Comparison of ENCODE assay signal across 23 cellular contexts in the genomic region with DNA sequence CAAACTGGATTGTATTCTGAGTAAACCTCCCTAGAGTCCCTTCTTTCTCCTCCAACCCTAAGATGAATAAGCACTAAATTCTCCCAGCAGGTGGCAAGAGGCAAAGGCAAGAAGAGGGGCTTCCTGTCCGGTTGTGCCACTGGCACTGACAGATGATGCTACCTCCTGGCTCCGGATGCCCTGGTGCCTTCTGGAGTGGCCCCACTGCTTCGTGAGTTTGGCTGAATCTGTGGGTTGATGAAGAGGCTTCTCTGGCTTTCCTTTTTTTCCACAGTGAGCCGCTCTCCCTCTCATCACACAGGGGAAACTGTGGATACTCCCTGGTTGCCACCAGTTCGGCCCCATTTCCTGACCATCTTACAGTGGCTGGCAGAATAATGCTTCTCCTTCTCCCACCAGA.
"Had no signal": no experiment of that assay in that cellular context is flagged by ENCODE, and none has a peak within 500 bp of the region (broad histone marks: within the 10 kb centered on the region; RNA-seq: fewer than 3 reads in every experiment).

No MANE protein-coding gene starts in this region.

- H3K9me3 Mint-ChIP-seq: dendritic cell treated with granulocyte-macrophage colony-stimulating factor and Interleukin-4, amounts not matched to agents 40 ng/mL and 50 ng/mL, for 4 days; effector memory CD8-positive, alpha-beta T cell; endodermal cell had no signal

- ATAC-seq: effector memory CD8-positive, alpha-beta T cell; esophagus mucosa; foreskin keratinocyte; gastrocnemius medialis; gastroesophageal sphincter; heart left ventricle; heart right ventricle had no signal

- H3K27ac ChIP-seq: colonic mucosa, dorsolateral prefrontal cortex, epithelial cell of prostate, esophagus squamous epithelium, foreskin keratinocyte, gastrocnemius medialis, gastroesophageal sphincter, heart left ventricle, heart right ventricle had no signal

- H3K27ac Mint-ChIP-seq: dendritic cell treated with granulocyte-macrophage colony-stimulating factor and Interleukin-4, amounts not matched to agents 40 ng/mL and 50 ng/mL, for 4 days; effector memory CD8-positive, alpha-beta T cell; endodermal cell had no signal

- H3K4me3 ChIP-seq: colonic mucosa, dorsolateral prefrontal cortex, esophagus squamous epithelium, gastrocnemius medialis, gastroesophageal sphincter, heart left ventricle, heart right ventricle had no signal

- H3K27me3 ChIP-seq: colonic mucosa, foreskin keratinocyte had no signal

- DNase-seq: colonic mucosa; cortex of kidney; dermis blood vessel endothelial cell; dorsolateral prefrontal cortex; effector CD4-positive, alpha-beta T cell; effector CD8-positive, alpha-beta T cell; effector memory CD4-positive, alpha-beta T cell; effector memory CD8-positive, alpha-beta T cell; endodermal cell; erythroblast; esophagus squamous epithelium; foreskin fibroblast; foreskin keratinocyte; foreskin melanocyte; gastrocnemius medialis; glutamatergic neuron; head of caudate nucleus; heart left ventricle; heart right ventricle had no signal

- H3K36me3 ChIP-seq: colonic mucosa, esophagus squamous epithelium, gastrocnemius medialis, gastroesophageal sphincter, heart left ventricle, heart right ventricle had no signal

- H3K4me1 ChIP-seq: colonic mucosa, foreskin keratinocyte, gastrocnemius medialis had no signal

- H3K9me3 ChIP-seq: colonic mucosa, esophagus squamous epithelium, gastrocnemius medialis, gastroesophageal sphincter, heart left ventricle, heart right ventricle had no signal

- H3K4me3 Mint-ChIP-seq: dendritic cell treated with granulocyte-macrophage colony-stimulating factor and Interleukin-4, amounts not matched to agents 40 ng/mL and 50 ng/mL, for 4 days; effector memory CD8-positive, alpha-beta T cell; endodermal cell had no signal
